Comparison of ENCODE assay signal across 8 cellular contexts in genomic region chrX:16882702-16883486, GRCh38. TPM values are rescaled to one million over a fixed set of nuclear protein-coding genes. Genes with fewer than 3 reads are reported as not detected.
DNase-seq lines count a peak whose midpoint lies in the region; ATAC-seq and TF ChIP-seq lines count a peak whose summit lies in the region.

No MANE protein-coding gene starts in this region.

- WGBS in transverse colon (ENCODE audit: low coverage in 1 of 2), 2 donors = 0 to 17% methylated on average over 3 to 26 of the region's 27 CpGs

- no peaks in the 10 kb centered on the region for H4K20me1 ChIP-seq in DOHH2 (ENCODE audit: control insufficient read depth, insufficient read depth, low read depth, low read length)

- no peaks in the 10 kb centered on the region for H3K9me2 ChIP-seq in DOHH2 (replicated peaks; ENCODE audit: control insufficient read depth, low read length)

- no peak for TF ChIP-seq POLR2A in transverse colon (IDR thresholded peaks at IDR 0.05)

- H3K27me3 Mint-ChIP-seq in activated naive CD8-positive, alpha-beta T cell = no peaks in the 10 kb centered on the region

- peak overlapping the region; percentile 81 for H3K4me2 ChIP-seq in DOHH2 (ENCODE audit: low read length)

- no peaks in the 10 kb centered on the region for H3K79me2 ChIP-seq in DOHH2 (ENCODE audit: control insufficient read depth, low read length)

- H3K36me3 Mint-ChIP-seq in activated naive CD8-positive, alpha-beta T cell = no peaks in the 10 kb centered on the region

- peak; percentile 77 for DNase-seq in H7
- peak; percentile 23 for DNase-seq in NCI-H1048 (lab: John Stamatoyannopoulos, UW)
- DNase-seq in glomerular endothelial cell (ENCODE audit: extremely low read depth, low read depth, low spot score) = peak; percentile 37
- peak; percentile 44 for DNase-seq in omental fat pad (ENCODE audit: low spot score)
- peak; percentile 77 for DNase-seq in transverse colon

- H3K27ac ChIP-seq in DOHH2 (ENCODE audit: low read depth, low read length) = peak overlapping the region; percentile 83
- H3K27ac ChIP-seq in transverse colon = peak overlapping the region; percentile 75 to 82 (median 80)

- intact Hi-C loops in transverse colon (cut with DNase I; ENCODE audit: low total_unique reads) = no loop called here

- in situ Hi-C loops in transverse colon (cut with MboI; ENCODE audit: low pct_ligation_motif_present in 1 of 4, low pct_unique_long_range_greater_than_20kb in 1 of 4, low sequenced_read_pairs in 3 of 4) = loop anchor here in 3 of 4 donors (10.0 to 25.0 kb wide), 3 partner anchors 58 to 162 kb away; no protein-coding TSS in a partner anchor

- peak overlapping the region; percentile 83 for H3K4me3 Mint-ChIP-seq in activated naive CD8-positive, alpha-beta T cell

- H3K27me3 ChIP-seq in DOHH2 (ENCODE audit: control insufficient read depth, low read length) (no peaks in the 10 kb centered on the region), H7 (ENCODE audit: control insufficient read depth, insufficient read depth, low read length) (peaks cover 8% of the 10 kb centered on the region), transverse colon (no peaks in the 10 kb centered on the region)

- H3K4me1 ChIP-seq in DOHH2 (ENCODE audit: control insufficient read depth, low read length) = peaks cover 50% of the 10 kb centered on the region
- H3K4me1 ChIP-seq in transverse colon = no peaks in the 10 kb centered on the region

- TF ChIP-seq CTCF in DOHH2 (IDR thresholded peaks at IDR 0.05; ENCODE audit: low read depth, low read length, poor library complexity, severe bottlenecking) = peak; percentile 67
- TF ChIP-seq CTCF in omental fat pad (IDR thresholded peaks at IDR 0.05) = no peak
- TF ChIP-seq CTCF in transverse colon (IDR thresholded peaks at IDR 0.05) = peak; percentile 49 to 65 (median 58)

- TF ChIP-seq EP300 in transverse colon (IDR thresholded peaks at IDR 0.05; ENCODE audit: low read depth) = no peak

- H3K9me3 ChIP-seq in DOHH2 (ENCODE audit: control insufficient read depth, insufficient read depth, low read length) (no peaks in the 10 kb centered on the region), transverse colon (no peaks in the 10 kb centered on the region)

- peak overlapping the region; percentile 84 for H3K4me3 ChIP-seq in DOHH2 (ENCODE audit: low read length)
- peak overlapping the region; percentile 53 for H3K4me3 ChIP-seq in H7 (ENCODE audit: insufficient read depth, low read depth, low read length)
- H3K4me3 ChIP-seq in transverse colon = peak overlapping the region; percentile 16 to 53 (median 34)

- 0 out of 2 replicates have a peak, but pooled peaks cover 2% of the 10 kb centered on the region for H3F3A ChIP-seq in DOHH2 (ENCODE audit: control insufficient read depth, insufficient read depth)

- H3K4me1 Mint-ChIP-seq in activated naive CD8-positive, alpha-beta T cell (ENCODE audit: low read depth) = peaks cover 9% of the 10 kb centered on the region

- H3K27ac Mint-ChIP-seq in activated naive CD8-positive, alpha-beta T cell = peak overlapping the region; percentile 61

- no peaks in the 10 kb centered on the region for H3K9me3 Mint-ChIP-seq in activated naive CD8-positive, alpha-beta T cell (ENCODE audit: low read depth)

- no peaks in the 10 kb centered on the region for H3K36me3 ChIP-seq in DOHH2 (ENCODE audit: control insufficient read depth, low read length)
- no peaks in the 10 kb centered on the region for H3K36me3 ChIP-seq in H7 (replicated peaks; ENCODE audit: control insufficient read depth, insufficient read depth, low read length)
- no peaks in the 10 kb centered on the region for H3K36me3 ChIP-seq in transverse colon

- ATAC-seq in SK-N-SH treated with all-trans-retinoic acid at 6 μM for 48 hours = peak; percentile 90
- ATAC-seq in omental fat pad (ENCODE audit: low FRiP score) = peak; percentile 69

TF ChIP-seq in SK-N-SH treated with all-trans-retinoic acid at 6 μM for 48 hours, 23 proteins besides CTCF, POLR2A, EP300 and RAD21:
- TF ChIP-seq ZNF565 (CRISPR knock-in tag; conservative IDR thresholded peaks at IDR 0.05; ENCODE audit: low read depth) (no peak), CREB5 (CRISPR knock-in tag; IDR thresholded peaks at IDR 0.05; ENCODE audit: low read depth) (no peak), GLIS3 (CRISPR knock-in tag; IDR thresholded peaks at IDR 0.05) (no peak), ZNF70 (CRISPR knock-in tag; IDR thresholded peaks at IDR 0.05) (no peak), POU6F1 (CRISPR knock-in tag; IDR thresholded peaks at IDR 0.05; ENCODE audit: borderline replicate concordance, low read depth) (no peak), OSR1 (CRISPR knock-in tag; IDR thresholded peaks at IDR 0.05) (no peak), SNAI2 (CRISPR knock-in tag; IDR thresholded peaks at IDR 0.05) (no peak), PPARA (CRISPR knock-in tag; IDR thresholded peaks at IDR 0.05; ENCODE audit: borderline replicate concordance) (no peak), PATZ1 (CRISPR knock-in tag; IDR thresholded peaks at IDR 0.05; ENCODE audit: borderline replicate concordance) (no peak), ESRRG (CRISPR knock-in tag; IDR thresholded peaks at IDR 0.05) (no peak), TCF4 (CRISPR knock-in tag; IDR thresholded peaks at IDR 0.05; ENCODE audit: borderline replicate concordance) (no peak)

RNA-seq across cellular contexts. Expression of gene RBBP7, which starts 12.7 kb away (rescaled TPM):
- 158 and 198 TPM in 2 replicates for total RNA-seq in H7 (2014; rRNA removed; shearing (Covaris generic))
- total RNA-seq in glomerular endothelial cell (66.3 and 69.2 TPM in 2 replicates), omental fat pad (10 to 100 TPM; 57.4 to 74.3 (median 70.9) TPM), transverse colon (10 to 100 TPM; 32.2 to 67.4 (median 55.2) TPM)

Comparison
In these comparisons a context has a peak if more than half of its experiments do, and no peak if none do; other contexts are left out.
1. Peak in every context shown above with its lines: DNase-seq, ATAC-seq, H3K4me3 ChIP-seq and H3K27ac ChIP-seq.
2. CTCF ChIP-seq: peak in DOHH2 (single experiment) and transverse colon (5 of 5); none in omental fat pad (0 of 3).
3. DNase-seq: peak in every context shown above with its lines; median percentile 77 in H7; 77 in transverse colon; 44 in omental fat pad; 37 in glomerular endothelial cell; 23 in NCI-H1048.